Comparison of ENCODE assay signal across 27 cellular contexts in the genomic region with DNA sequence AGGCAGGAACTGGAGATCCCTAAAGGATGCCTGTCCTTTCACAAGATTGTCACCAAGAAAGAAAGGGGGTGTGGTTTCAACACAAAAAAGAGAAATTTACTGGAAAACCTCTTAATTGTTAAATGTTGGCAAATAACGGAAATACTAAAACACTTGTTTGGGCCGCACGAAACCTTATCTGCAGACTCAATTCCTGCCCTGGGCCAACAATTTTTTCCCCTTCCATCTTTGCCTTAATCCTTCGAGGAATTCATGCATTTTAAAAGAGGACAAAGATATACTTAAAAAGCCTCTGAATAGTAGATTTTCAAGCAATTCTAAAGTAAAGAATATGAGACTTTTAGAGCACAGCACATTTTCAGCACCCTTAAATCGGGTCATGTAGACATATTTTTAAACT.
"Had no signal": no experiment of that assay in that cellular context is flagged by ENCODE, and none has a peak within 500 bp of the region (broad histone marks: within the 10 kb centered on the region; RNA-seq: fewer than 3 reads in every experiment).

No MANE protein-coding gene starts in this region.

- H3K27ac Mint-ChIP-seq: activated CD4-positive, alpha-beta T cell treated with anti-CD3 and anti-CD28 coated beads, Interleukin-2, amount 10 ng/mL, durations not matched to agents 24 days and 14 days; activated CD8-positive, alpha-beta T cell treated with anti-CD3 and anti-CD28 coated beads, Interleukin-2, amount 10 ng/mL, durations not matched to agents 7 days and 5 days; activated naive CD4-positive, alpha-beta T cell treated with anti-CD3 and anti-CD28 coated beads, Interleukin-2, amount 50 U/mL, for 72 hours; activated T-cell treated with anti-CD3 and anti-CD28 coated beads, Interleukin-2, amount 50 U/mL, for 24 hours; activated T-helper 2 cell treated with anti-CD3 and anti-CD28 coated beads, Interferon-gamma antibody, Interleukin-2, Interleukin-4, amounts not matched to agents 10 μg/mL and 5 μg/mL and 100 μg/mL, durations not matched to agents 14 hours and 24 hours and 36 hours; T-helper 1 cell treated with Interleukin-12 subunit alpha and Interleukin-12 subunit beta and Interleukin-4 antibody, amounts not matched to agents 30 μg/mL and 1 μg/mL, for 36 hours; T-helper 2 cell treated with Interferon-gamma antibody and Interleukin-4, amounts not matched to agents 5 μg/mL and 100 μg/mL, for 36 hours had no signal

- DNase-seq: activated CD4-positive, alpha-beta T cell treated with anti-CD3 and anti-CD28 coated beads, Interleukin-2, amount 10 ng/mL, durations not matched to agents 24 days and 14 days; activated CD4-positive, alpha-beta T cell treated with anti-CD3 and anti-CD28 coated beads, Interleukin-2, amount 50 U/mL, for 48 hours; activated CD8-positive, alpha-beta T cell treated with anti-CD3 and anti-CD28 coated beads, Interleukin-2, amount 10 ng/mL, durations not matched to agents 7 days and 5 days; activated gamma-delta T cell; activated naive CD4-positive, alpha-beta T cell treated with Interleukin-2 at 50 U/mL for 16 hours; activated T-cell treated with anti-CD3 and anti-CD28 coated beads, Interleukin-2, amount 50 U/mL, for 24 hours; anterior cingulate cortex; brain microvascular endothelial cell; central memory CD4-positive, alpha-beta T cell; Kasumi-1; MG63; NCI-H1048; NCI-H1105 treated with DMSO at 0.1 percent for 48 hours; NCI-H1436; NCI-H1694; NCI-H1930; NCI-H2081 treated with DMSO at 0.1 percent for 48 hours; NCI-H345; NCI-H524 treated with DMSO at 0.1 percent for 48 hours; SHP77; SK-N-SH had no signal

- H3K4me3 ChIP-seq: MG63, SJSA1 had no signal

- H3K27ac ChIP-seq: brain microvascular endothelial cell, SJSA1 had no signal

- ATAC-seq: activated CD8-positive, alpha-beta T cell treated with anti-CD3 and anti-CD28 coated beads, Interleukin-2, amount 10 ng/mL, durations not matched to agents 7 days and 5 days; activated naive CD4-positive, alpha-beta T cell treated with anti-CD3 and anti-CD28 coated beads, Interleukin-2, amount 50 U/mL, for 72 hours; Panc1 had no signal

- H3K36me3 Mint-ChIP-seq: activated naive CD4-positive, alpha-beta T cell treated with anti-CD3 and anti-CD28 coated beads, Interleukin-2, amount 50 U/mL, for 72 hours had no signal

- H3K9me3 ChIP-seq: MG63, SJSA1, SK-N-SH had no signal

- H3K4me3 Mint-ChIP-seq: activated CD4-positive, alpha-beta T cell treated with anti-CD3 and anti-CD28 coated beads, Interleukin-2, amount 10 ng/mL, durations not matched to agents 24 days and 14 days; activated CD8-positive, alpha-beta T cell treated with anti-CD3 and anti-CD28 coated beads, Interleukin-2, amount 10 ng/mL, durations not matched to agents 7 days and 5 days; activated T-cell treated with anti-CD3 and anti-CD28 coated beads, Interleukin-2, amount 50 U/mL, for 24 hours; T-helper 1 cell treated with Interleukin-12 subunit alpha and Interleukin-12 subunit beta and Interleukin-4 antibody, amounts not matched to agents 30 μg/mL and 1 μg/mL, for 36 hours; T-helper 2 cell treated with Interferon-gamma antibody and Interleukin-4, amounts not matched to agents 5 μg/mL and 100 μg/mL, for 36 hours had no signal

- H3K4me1 ChIP-seq: SJSA1 had no signal

- H3K27me3 ChIP-seq: brain microvascular endothelial cell, MG63, SJSA1 had no signal

- H3K36me3 ChIP-seq: brain microvascular endothelial cell, MG63, SJSA1 had no signal

- H3K4me1 Mint-ChIP-seq: activated CD4-positive, alpha-beta T cell treated with anti-CD3 and anti-CD28 coated beads, Interleukin-2, amount 10 ng/mL, durations not matched to agents 24 days and 14 days had no signal

- H3K4me2 ChIP-seq: SK-N-SH had no signal

- H3K9ac ChIP-seq: SK-N-SH had no signal

- H3K9me3 Mint-ChIP-seq: activated CD4-positive, alpha-beta T cell treated with anti-CD3 and anti-CD28 coated beads, Interleukin-2, amount 10 ng/mL, durations not matched to agents 24 days and 14 days; activated naive CD4-positive, alpha-beta T cell treated with anti-CD3 and anti-CD28 coated beads, Interleukin-2, amount 50 U/mL, for 72 hours; activated T-cell treated with anti-CD3 and anti-CD28 coated beads, Interleukin-2, amount 50 U/mL, for 24 hours; activated T-helper 2 cell treated with anti-CD3 and anti-CD28 coated beads, Interferon-gamma antibody, Interleukin-2, Interleukin-4, amounts not matched to agents 10 μg/mL and 5 μg/mL and 100 μg/mL, durations not matched to agents 14 hours and 24 hours and 36 hours; T-helper 1 cell treated with Interleukin-12 subunit alpha and Interleukin-12 subunit beta and Interleukin-4 antibody, amounts not matched to agents 30 μg/mL and 1 μg/mL, for 36 hours; T-helper 2 cell treated with Interferon-gamma antibody and Interleukin-4, amounts not matched to agents 5 μg/mL and 100 μg/mL, for 36 hours had no signal
